ENCODE assay signal across 1 cellular context in genomic region chr7:151051108-151051507, GRCh38.
TF ChIP-seq lines count a peak whose summit lies in the region.

No MANE protein-coding gene starts in this region.

TF ChIP-seq in GM23338, 12 proteins besides CTCF, POLR2A, EP300 and RAD21 (continued from another document):
- TF ChIP-seq, protein P1, sequence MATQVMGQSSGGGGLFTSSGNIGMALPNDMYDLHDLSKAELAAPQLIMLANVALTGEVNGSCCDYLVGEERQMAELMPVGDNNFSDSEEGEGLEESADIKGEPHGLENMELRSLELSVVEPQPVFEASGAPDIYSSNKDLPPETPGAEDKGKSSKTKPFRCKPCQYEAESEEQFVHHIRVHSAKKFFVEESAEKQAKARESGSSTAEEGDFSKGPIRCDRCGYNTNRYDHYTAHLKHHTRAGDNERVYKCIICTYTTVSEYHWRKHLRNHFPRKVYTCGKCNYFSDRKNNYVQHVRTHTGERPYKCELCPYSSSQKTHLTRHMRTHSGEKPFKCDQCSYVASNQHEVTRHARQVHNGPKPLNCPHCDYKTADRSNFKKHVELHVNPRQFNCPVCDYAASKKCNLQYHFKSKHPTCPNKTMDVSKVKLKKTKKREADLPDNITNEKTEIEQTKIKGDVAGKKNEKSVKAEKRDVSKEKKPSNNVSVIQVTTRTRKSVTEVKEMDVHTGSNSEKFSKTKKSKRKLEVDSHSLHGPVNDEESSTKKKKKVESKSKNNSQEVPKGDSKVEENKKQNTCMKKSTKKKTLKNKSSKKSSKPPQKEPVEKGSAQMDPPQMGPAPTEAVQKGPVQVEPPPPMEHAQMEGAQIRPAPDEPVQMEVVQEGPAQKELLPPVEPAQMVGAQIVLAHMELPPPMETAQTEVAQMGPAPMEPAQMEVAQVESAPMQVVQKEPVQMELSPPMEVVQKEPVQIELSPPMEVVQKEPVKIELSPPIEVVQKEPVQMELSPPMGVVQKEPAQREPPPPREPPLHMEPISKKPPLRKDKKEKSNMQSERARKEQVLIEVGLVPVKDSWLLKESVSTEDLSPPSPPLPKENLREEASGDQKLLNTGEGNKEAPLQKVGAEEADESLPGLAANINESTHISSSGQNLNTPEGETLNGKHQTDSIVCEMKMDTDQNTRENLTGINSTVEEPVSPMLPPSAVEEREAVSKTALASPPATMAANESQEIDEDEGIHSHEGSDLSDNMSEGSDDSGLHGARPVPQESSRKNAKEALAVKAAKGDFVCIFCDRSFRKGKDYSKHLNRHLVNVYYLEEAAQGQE (IDR thresholded peaks at IDR 0.05; ENCODE audit: unreplicated experiment), result peak; percentile 95
TF ChIP-seq in GM23338: peak in this region for 3.
